In the genomic region with DNA sequence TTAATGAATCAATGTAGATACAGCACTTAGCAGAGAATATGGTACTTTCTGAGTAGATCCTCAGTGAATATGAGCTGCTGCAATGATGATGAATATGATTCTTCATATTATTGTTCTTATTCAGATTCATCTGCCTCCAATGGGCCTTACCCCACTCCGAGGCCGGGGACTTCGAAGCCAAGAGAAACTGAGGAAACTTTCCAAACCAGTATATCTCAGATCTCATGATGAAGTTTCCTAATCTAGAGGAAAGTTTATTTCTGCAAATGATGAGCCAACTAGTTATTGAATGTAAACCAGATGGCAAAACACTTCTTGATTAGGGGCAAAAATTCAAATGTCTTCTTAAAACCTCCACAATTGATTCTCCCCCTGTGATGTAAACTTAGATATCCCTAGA, we compare ENCODE assay signal across 1 cellular context.
TF ChIP-seq lines count a peak whose summit lies in the region.

No MANE protein-coding gene starts in this region.

TF ChIP-seq in HCT116, 20 proteins besides CTCF, POLR2A, EP300 and RAD21 (continued from another document):
- TF ChIP-seq, protein P1, sequence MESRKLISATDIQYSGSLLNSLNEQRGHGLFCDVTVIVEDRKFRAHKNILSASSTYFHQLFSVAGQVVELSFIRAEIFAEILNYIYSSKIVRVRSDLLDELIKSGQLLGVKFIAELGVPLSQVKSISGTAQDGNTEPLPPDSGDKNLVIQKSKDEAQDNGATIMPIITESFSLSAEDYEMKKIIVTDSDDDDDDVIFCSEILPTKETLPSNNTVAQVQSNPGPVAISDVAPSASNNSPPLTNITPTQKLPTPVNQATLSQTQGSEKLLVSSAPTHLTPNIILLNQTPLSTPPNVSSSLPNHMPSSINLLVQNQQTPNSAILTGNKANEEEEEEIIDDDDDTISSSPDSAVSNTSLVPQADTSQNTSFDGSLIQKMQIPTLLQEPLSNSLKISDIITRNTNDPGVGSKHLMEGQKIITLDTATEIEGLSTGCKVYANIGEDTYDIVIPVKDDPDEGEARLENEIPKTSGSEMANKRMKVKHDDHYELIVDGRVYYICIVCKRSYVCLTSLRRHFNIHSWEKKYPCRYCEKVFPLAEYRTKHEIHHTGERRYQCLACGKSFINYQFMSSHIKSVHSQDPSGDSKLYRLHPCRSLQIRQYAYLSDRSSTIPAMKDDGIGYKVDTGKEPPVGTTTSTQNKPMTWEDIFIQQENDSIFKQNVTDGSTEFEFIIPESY (IDR thresholded peaks at IDR 0.05; ENCODE audit: extremely low read depth, insufficient replicate concordance, low read length), result no peak
- TF ChIP-seq CBX3 (IDR thresholded peaks at IDR 0.05; ENCODE audit: low read depth) (no peak), SIN3A (IDR thresholded peaks at IDR 0.05; ENCODE audit: low read depth) (no peak), ZNF274 (IDR thresholded peaks at IDR 0.05; ENCODE audit: low read depth, low read length) (no peak), POLR2AphosphoS5 (IDR thresholded peaks at IDR 0.05; ENCODE audit: low read depth, low read length) (no peak), SRF (IDR thresholded peaks at IDR 0.05; ENCODE audit: low read depth) (no peak), FOSL1 (IDR thresholded peaks at IDR 0.05; ENCODE audit: low read depth) (no peak), MAX (IDR thresholded peaks at IDR 0.05) (no peak), JUND (IDR thresholded peaks at IDR 0.05) (no peak), EZH2phosphoT487 (IDR thresholded peaks at IDR 0.05; ENCODE audit: borderline replicate concordance) (no peak), YY1 (IDR thresholded peaks at IDR 0.05; ENCODE audit: extremely low read depth, insufficient replicate concordance, low read depth, low read length) (no peak), ELF1 (IDR thresholded peaks at IDR 0.05; ENCODE audit: borderline replicate concordance, low read depth) (no peak), ATF3 (IDR thresholded peaks at IDR 0.05) (no peak)
